In the genomic region with DNA sequence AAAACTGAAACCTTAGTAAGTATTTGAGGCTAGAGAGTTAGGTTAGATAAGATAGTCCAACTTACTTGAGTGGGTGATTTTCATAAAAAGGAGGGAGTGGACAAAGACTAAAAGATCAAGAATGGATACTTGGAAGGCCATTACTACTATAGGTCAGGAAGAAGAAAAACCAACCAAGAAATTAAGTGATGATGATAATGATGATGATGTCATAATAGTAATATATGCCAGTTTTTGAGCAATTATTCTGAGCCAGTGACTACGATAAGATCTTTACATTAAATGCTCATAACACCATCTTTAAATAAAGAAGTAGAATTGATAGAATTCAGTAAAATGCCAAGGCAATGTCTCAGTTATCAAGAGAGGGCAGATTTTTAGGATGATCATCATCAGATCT, we compare ENCODE assay signal across 19 cellular contexts.
DNase-seq lines count a peak whose midpoint lies in the region; ATAC-seq, FAIRE-seq and TF ChIP-seq lines count a peak whose summit lies in the region.
"Had no signal": no experiment of that assay in that cellular context is flagged by ENCODE, and none has a peak within 500 bp of the region (broad histone marks: within the 10 kb centered on the region; RNA-seq: fewer than 3 reads in every experiment).

No MANE protein-coding gene starts in this region.

- no peaks in the 10 kb centered on the region for H4K20me1 ChIP-seq in HepG2 (ENCODE audit: insufficient read depth, low read length)
- H4K20me1 ChIP-seq in K562 (replicated peaks; ENCODE audit: control insufficient read depth, insufficient read depth, low read length), result no peaks in the 10 kb centered on the region
- H4K20me1 ChIP-seq: BLaER1 treated with 17β-estradiol and CSF1 and Interleukin-3, amounts not matched to agents 10 nM and 100 nM had no signal

- TF ChIP-seq EP300 in HepG2 (IDR thresholded peaks at IDR 0.05; ENCODE audit: low read depth in 2 of 2, low read length in 2 of 2), result no peak
- no peak for TF ChIP-seq EP300 in HepG2 (CRISPR knock-in tag; IDR thresholded peaks at IDR 0.05; ENCODE audit: borderline replicate concordance)
- TF ChIP-seq EP300 in K562 (IDR thresholded peaks at IDR 0.05; ENCODE audit: low read length), result no peak

- H3K4me3 ChIP-seq in HepG2 (replicated peaks in 1 of 3; ENCODE audit: insufficient read depth in 1 of 3, low read depth in 2 of 3, low read length in 3 of 3) (no peak overlapping the region), right lobe of liver (no peak overlapping the region), K562 (no peak overlapping the region)
- H3K4me3 ChIP-seq: A549; BLaER1 treated with 17β-estradiol and CSF1 and Interleukin-3, amounts not matched to agents 10 nM and 100 nM had no signal

- no peaks in the 10 kb centered on the region for H3K9me1 ChIP-seq in K562 (ENCODE audit: control insufficient read depth, insufficient read depth, low read length)

- TF ChIP-seq CTCF in HepG2 (CRISPR knock-in tag; IDR thresholded peaks at IDR 0.05) (no peak), right lobe of liver (IDR thresholded peaks at IDR 0.05) (no peak), K562 (IDR thresholded peaks at IDR 0.05 in 2 of 3, conservative IDR thresholded peaks at IDR 0.05 in 1 of 3; ENCODE audit: insufficient read depth in 2 of 3, low read depth in 1 of 3, low read length in 3 of 3) (no peak)

- FAIRE-seq in HepG2 (lab: Jason Lieb, UNC) (no peak), K562 (lab: Jason Lieb, UNC) (no peak)
- FAIRE-seq: A549, G401.6, GM12891, GM19239 had no signal

- peaks cover 86% of the 10 kb centered on the region for H3K9me3 ChIP-seq in HepG2 (ENCODE audit: low read length)
- H3K9me3 ChIP-seq in right lobe of liver, result no peaks in the 10 kb centered on the region
- no peaks in the 10 kb centered on the region; the same call in none of the 2 replicates for H3K9me3 ChIP-seq in K562 (replicated peaks; ENCODE audit: control insufficient read depth, insufficient read depth, low read depth, low read length)
- H3K9me3 ChIP-seq: A549; BLaER1 treated with 17β-estradiol and CSF1 and Interleukin-3, amounts not matched to agents 10 nM and 100 nM; Caco-2 had no signal

- DNase-seq in HepG2 (ENCODE audit: low spot score) (no peak), right lobe of liver (no peak), K562 (ENCODE audit: extremely low read depth in 1 of 4, low spot score in 3 of 4) (no peak), HEK293T (ENCODE audit: extremely low spot score) (no peak), retina (no peak)
- DNase-seq: AML-193; Caco-2; Calu3; CD4-positive, alpha-beta T cell; CD8-positive, alpha-beta T cell; DMS79 treated with DMSO at 0.1 percent for 48 hours; GF-D8 had no signal

- H3K79me2 ChIP-seq in HepG2 (ENCODE audit: insufficient read depth, low read length) (no peaks in the 10 kb centered on the region), K562 (ENCODE audit: control insufficient read depth, insufficient read depth, low read length) (no peaks in the 10 kb centered on the region)

- no peaks in the 10 kb centered on the region for H3K36me3 ChIP-seq in HepG2 (replicated peaks in 1 of 2; ENCODE audit: control insufficient read depth in 1 of 2, insufficient read depth in 2 of 2, low read length in 2 of 2)
- no peaks in the 10 kb centered on the region for H3K36me3 ChIP-seq in right lobe of liver
- H3K36me3 ChIP-seq in K562 (ENCODE audit: control insufficient read depth, insufficient read depth, low read length), result no peaks in the 10 kb centered on the region
- H3K36me3 ChIP-seq: BLaER1 treated with 17β-estradiol and CSF1 and Interleukin-3, amounts not matched to agents 10 nM and 100 nM had no signal

- H3K4me1 ChIP-seq in HepG2 (ENCODE audit: insufficient read depth, low read length) (no peaks in the 10 kb centered on the region), right lobe of liver (no peaks in the 10 kb centered on the region), K562 (replicated peaks in 1 of 2; ENCODE audit: control insufficient read depth in 2 of 2, insufficient read depth in 2 of 2, low read length in 2 of 2) (no peaks in the 10 kb centered on the region)
- H3K4me1 ChIP-seq: A549; BLaER1 treated with 17β-estradiol and CSF1 and Interleukin-3, amounts not matched to agents 10 nM and 100 nM; Caco-2 had no signal

- H3K27me3 ChIP-seq in HepG2 (ENCODE audit: control insufficient read depth in 1 of 2, insufficient read depth in 2 of 2, low read length in 2 of 2) (peaks cover 0 to 1% of the 10 kb centered on the region in 2 experiments; a peak in 1 of 5 replicates), right lobe of liver (no peaks in the 10 kb centered on the region), K562 (ENCODE audit: control insufficient read depth in 2 of 2, insufficient read depth in 2 of 2, low read length in 2 of 2) (no peaks in the 10 kb centered on the region)
- H3K27me3 ChIP-seq: BLaER1 treated with 17β-estradiol and CSF1 and Interleukin-3, amounts not matched to agents 10 nM and 100 nM had no signal

- no peak for ATAC-seq in HepG2
- ATAC-seq in right lobe of liver, result no peak
- no peak for ATAC-seq in K562
- ATAC-seq: A549; CD8-positive, alpha-beta T cell had no signal

- POLR2A ChIA-PET in HepG2 (lab: Yijun Ruan, JAX), result no interaction called here
- POLR2A ChIA-PET in K562 (lab: Yijun Ruan, JAX), result no interaction called here
- POLR2A ChIA-PET in HEK293T (lab: Yijun Ruan, JAX), result no interaction called here

- TF ChIP-seq POLR2A in HepG2 (IDR thresholded peaks at IDR 0.05; ENCODE audit: insufficient read depth in 1 of 2, low read depth in 2 of 2, low read length in 2 of 2) (no peak), right lobe of liver (IDR thresholded peaks at IDR 0.05) (no peak), K562 (conservative IDR thresholded peaks at IDR 0.05) (no peak)

- TF ChIP-seq RAD21 in HepG2 (CRISPR knock-in tag; IDR thresholded peaks at IDR 0.05) (no peak), K562 (CRISPR knock-in tag; conservative IDR thresholded peaks at IDR 0.05 in 1 of 2, IDR thresholded peaks at IDR 0.05 in 1 of 2) (no peak)

- in situ Hi-C loops in HepG2 (cut with HindIII; ENCODE audit: extremely low pct_ligation_motif_present, low pct_unique_long_range_greater_than_20kb) (no loop called here), K562 (cut with MboI) (no loop called here)

- H3K9ac ChIP-seq in HepG2 (ENCODE audit: insufficient read depth, low read depth, low read length) (no peak overlapping the region), K562 (ENCODE audit: insufficient read depth in 1 of 2, low read depth in 2 of 2, low read length in 2 of 2) (no peak overlapping the region)
- H3K9ac ChIP-seq: BLaER1 treated with 17β-estradiol and CSF1 and Interleukin-3, amounts not matched to agents 10 nM and 100 nM had no signal

- 0% methylated on average over 1 of the region's 1 CpG for WGBS in HepG2 (ENCODE audit: low lambda C conversion rate)
- WGBS in right lobe of liver (ENCODE audit: insufficient coverage, low coverage, low lambda C conversion rate, missing lambda C conversion rate), result 42% methylated on average over 1 of the region's 1 CpG
- 0% methylated on average over 1 of the region's 1 CpG for WGBS in K562 (ENCODE audit: insufficient coverage, low coverage, missing lambda C conversion rate)

- intact Hi-C loops in HepG2 (cut with micrococcal nuclease; ENCODE audit: unreplicated experiment) (no loop called here), right lobe of liver (cut with DNase I) (no loop called here), K562 (cut with micrococcal nuclease) (no loop called here)

- BruUV-seq in HepG2 (replicated peaks; lab: Mats Ljungman, UMichigan) (no TSS peak), K562 (replicated peaks; lab: Mats Ljungman, UMichigan) (no TSS peak)

- H2AFZ ChIP-seq in HepG2 (ENCODE audit: low read length) (no peak overlapping the region), K562 (ENCODE audit: low read depth, low read length) (no peak overlapping the region)

- H3K4me2 ChIP-seq in HepG2 (ENCODE audit: low read depth, low read length) (no peak overlapping the region), K562 (ENCODE audit: insufficient read depth, low read length) (no peak overlapping the region)
- H3K4me2 ChIP-seq: A549; BLaER1 treated with 17β-estradiol and CSF1 and Interleukin-3, amounts not matched to agents 10 nM and 100 nM had no signal

- H3K27ac ChIP-seq in HepG2 (ENCODE audit: extremely low read length, insufficient read depth, low read length), result no peak overlapping the region
- H3K27ac ChIP-seq in right lobe of liver, result no peak overlapping the region
- H3K27ac ChIP-seq in K562 (ENCODE audit: extremely low read depth, low read depth, low read length), result no peak overlapping the region
- H3K27ac ChIP-seq: 22Rv1; A549; BLaER1 treated with 17β-estradiol and CSF1 and Interleukin-3, amounts not matched to agents 10 nM and 100 nM; C4-2B had no signal

- CTCF ChIA-PET in HepG2 (lab: Yijun Ruan, JAX; ENCODE audit: low intra/inter-chr PET ratio, low total read pairs) (no interaction called here), K562 (lab: Yijun Ruan, JAX; ENCODE audit: low intra/inter-chr PET ratio) (no interaction called here), HEK293T (lab: Yijun Ruan, JAX) (no interaction called here)

TF ChIP-seq in HepG2, 621 proteins besides CTCF, POLR2A, EP300 and RAD21 (continues in another document):
- TF ChIP-seq ZBTB7B (CRISPR knock-in tag; IDR thresholded peaks at IDR 0.05), result no peak
- no peak for TF ChIP-seq ZNF792 (CRISPR knock-in tag; IDR thresholded peaks at IDR 0.05)
- TF ChIP-seq ZBTB20 (CRISPR knock-in tag; IDR thresholded peaks at IDR 0.05; ENCODE audit: borderline replicate concordance, low read depth), result no peak
- no peak for TF ChIP-seq ZFP82 (CRISPR knock-in tag; IDR thresholded peaks at IDR 0.05; ENCODE audit: borderline replicate concordance)
- TF ChIP-seq CREB1 (IDR thresholded peaks at IDR 0.05), result peak; percentile 77
- TF ChIP-seq CREB1 (CRISPR knock-in tag; IDR thresholded peaks at IDR 0.05), result no peak
- TF ChIP-seq ZNF878 (CRISPR knock-in tag; IDR thresholded peaks at IDR 0.05), result no peak

TF ChIP-seq in HEK293T, 16 proteins besides CTCF, POLR2A, EP300 and RAD21:
- no peak for TF ChIP-seq ZNF384 (IDR thresholded peaks at IDR 0.05)
- TF ChIP-seq ARNT (IDR thresholded peaks at IDR 0.05), result no peak
- no peak for TF ChIP-seq ELF4 (IDR thresholded peaks at IDR 0.05)
TF ChIP-seq in HEK293T: peak in this region for 0.
